In genomic region chr6:74931567-74931966, GRCh38 we compare ENCODE assay signal across 1 cellular context.
TF ChIP-seq lines count a peak whose summit lies in the region.

No MANE protein-coding gene starts in this region.

TF ChIP-seq in GM23338, 12 proteins besides CTCF, POLR2A, EP300 and RAD21 (continued from another document):
- TF ChIP-seq ZNF462 (CRISPR knock-in tag; IDR thresholded peaks at IDR 0.05) (no peak), ZNF331 (CRISPR knock-in tag; IDR thresholded peaks at IDR 0.05; ENCODE audit: low read depth) (no peak), EZH2phosphoT487 (IDR thresholded peaks at IDR 0.05; ENCODE audit: unreplicated experiment) (no peak), ZNF114 (CRISPR knock-in tag; IDR thresholded peaks at IDR 0.05) (no peak), CREB1 (CRISPR knock-in tag; IDR thresholded peaks at IDR 0.05; ENCODE audit: low read depth) (no peak), STAT1 (IDR thresholded peaks at IDR 0.05; ENCODE audit: unreplicated experiment) (no peak), JUNB (IDR thresholded peaks at IDR 0.05; ENCODE audit: unreplicated experiment) (no peak)
